29 cellular contexts compared by ENCODE assay signal in the genomic region with DNA sequence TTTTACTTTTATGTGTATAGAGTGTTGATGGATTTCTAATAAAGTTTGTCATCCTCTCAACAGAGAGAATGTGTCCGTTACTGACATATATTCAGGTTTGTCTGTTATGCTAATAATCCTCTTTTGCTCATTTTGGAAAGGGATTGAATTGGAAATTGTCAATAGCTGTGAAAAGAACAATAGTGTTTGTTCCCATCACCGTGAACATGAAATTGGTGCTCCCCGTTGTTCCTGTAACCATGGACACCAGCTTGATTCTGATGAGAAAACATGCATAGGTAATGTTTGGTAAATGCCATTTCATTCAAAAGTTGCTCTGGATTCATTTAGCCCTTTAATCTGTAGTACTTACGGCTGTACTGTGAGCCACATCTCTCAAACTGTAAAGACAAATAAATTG.
"Had no signal": no experiment of that assay in that cellular context is flagged by ENCODE, and none has a peak within 500 bp of the region (broad histone marks: within the 10 kb centered on the region; RNA-seq: fewer than 3 reads in every experiment).

No MANE protein-coding gene starts in this region.

- H3K4me1 Mint-ChIP-seq: activated naive CD8-positive, alpha-beta T cell treated with anti-CD3 and anti-CD28 coated beads, Interleukin-2, amount 10 ng/mL, durations not matched to agents 7 days and 5 days; immature natural killer cell; naive thymus-derived CD8-positive, alpha-beta T cell had no signal

- H3K27ac Mint-ChIP-seq: activated naive CD8-positive, alpha-beta T cell treated with anti-CD3 and anti-CD28 coated beads, Interleukin-2, amount 10 ng/mL, durations not matched to agents 7 days and 5 days; activated T-helper 2 cell treated with anti-CD3 and anti-CD28 coated beads, Interferon-gamma antibody, Interleukin-2, Interleukin-4, amounts not matched to agents 10 μg/mL and 5 μg/mL and 100 μg/mL, durations not matched to agents 14 hours and 24 hours and 36 hours; dendritic cell treated with granulocyte-macrophage colony-stimulating factor and Interleukin-4, amounts not matched to agents 40 ng/mL and 50 ng/mL, for 4 days; immature natural killer cell; mesothelial cell of epicardium; naive thymus-derived CD8-positive, alpha-beta T cell; T-helper 1 cell treated with Interleukin-12 subunit alpha and Interleukin-12 subunit beta and Interleukin-4 antibody, amounts not matched to agents 30 μg/mL and 1 μg/mL, for 36 hours; WTC11 had no signal

- H3K27ac ChIP-seq: cardiac muscle cell, hepatocyte, left lung, pancreas, psoas muscle, right atrium auricular region, upper lobe of left lung had no signal

- H3K27me3 ChIP-seq: cardiac muscle cell, hepatocyte, left lung, right atrium auricular region, upper lobe of left lung had no signal

- ATAC-seq: activated T-cell treated with anti-CD3 and anti-CD28 coated beads, Interleukin-2, amount 50 U/mL, for 4 hours; left lung; naive thymus-derived CD8-positive, alpha-beta T cell; pancreas; psoas muscle; stimulated activated naive CD8-positive, alpha-beta T cell treated with anti-CD3 and anti-CD28 coated beads, Interleukin-15, Interleukin-2, amounts not matched to agents 100 U/mL and 50 U/mL, for 24 hours; WTC11 had no signal

- H3K4me3 ChIP-seq: cardiac muscle cell, hepatocyte, left lung, lung, pancreas, psoas muscle, right atrium auricular region, upper lobe of left lung had no signal

- H3K4me2 ChIP-seq: hepatocyte had no signal

- H3K9me3 ChIP-seq: left lung, pancreas, psoas muscle, right atrium auricular region, upper lobe of left lung had no signal

- DNase-seq: activated CD4-positive, alpha-beta T cell treated with anti-CD3 and anti-CD28 coated beads, Interleukin-2, amount 50 U/mL, for 4 hours; activated CD8-positive, alpha-beta memory T cell treated with anti-CD3 and anti-CD28 coated beads for 24 hours; activated CD8-positive, alpha-beta memory T cell treated with anti-CD3 and anti-CD28 coated beads, Interleukin-2, amount 50 U/mL, for 4 hours; activated naive CD4-positive, alpha-beta T cell treated with Interleukin-2 at 50 U/mL for 16 hours; activated naive CD8-positive, alpha-beta T cell treated with anti-CD3 and anti-CD28 coated beads, Interleukin-2, amount 10 ng/mL, durations not matched to agents 7 days and 5 days; activated T-cell treated with anti-CD3 and anti-CD28 coated beads, Interleukin-2, amount 50 U/mL, for 4 hours; amniotic stem cell; effector CD8-positive, alpha-beta T cell; foreskin melanocyte; glutamatergic neuron; immature natural killer cell; kidney glomerular epithelial cell; left lung; naive thymus-derived CD8-positive, alpha-beta T cell; pancreas; psoas muscle; stimulated activated CD4-positive, alpha-beta T cell treated with anti-CD3 and anti-CD28 coated beads, Interleukin-4, amount 100 ng/mL, for 24 hours; stimulated activated naive CD8-positive, alpha-beta T cell treated with anti-CD3 and anti-CD28 coated beads, Interleukin-15, Interleukin-2, amounts not matched to agents 100 U/mL and 50 U/mL, for 24 hours; T1000; upper lobe of left lung had no signal

- H3K36me3 ChIP-seq: cardiac muscle cell, left lung, pancreas, right atrium auricular region, upper lobe of left lung had no signal

- H3K4me3 Mint-ChIP-seq: activated naive CD8-positive, alpha-beta T cell treated with anti-CD3 and anti-CD28 coated beads, Interleukin-2, amount 10 ng/mL, durations not matched to agents 7 days and 5 days; activated T-cell treated with anti-CD3 and anti-CD28 coated beads, Interleukin-2, amount 50 U/mL, for 4 hours; dendritic cell treated with granulocyte-macrophage colony-stimulating factor and Interleukin-4, amounts not matched to agents 40 ng/mL and 50 ng/mL, for 4 days; immature natural killer cell; mesothelial cell of epicardium; naive thymus-derived CD8-positive, alpha-beta T cell; T-helper 1 cell treated with Interleukin-12 subunit alpha and Interleukin-12 subunit beta and Interleukin-4 antibody, amounts not matched to agents 30 μg/mL and 1 μg/mL, for 36 hours; WTC11 had no signal

- H3K27me3 Mint-ChIP-seq: activated naive CD8-positive, alpha-beta T cell treated with anti-CD3 and anti-CD28 coated beads, Interleukin-2, amount 10 ng/mL, durations not matched to agents 7 days and 5 days; dendritic cell treated with granulocyte-macrophage colony-stimulating factor and Interleukin-4, amounts not matched to agents 40 ng/mL and 50 ng/mL, for 4 days had no signal

- H3K9me3 Mint-ChIP-seq: activated naive CD8-positive, alpha-beta T cell treated with anti-CD3 and anti-CD28 coated beads, Interleukin-2, amount 10 ng/mL, durations not matched to agents 7 days and 5 days; activated T-cell treated with anti-CD3 and anti-CD28 coated beads, Interleukin-2, amount 50 U/mL, for 4 hours; activated T-helper 2 cell treated with anti-CD3 and anti-CD28 coated beads, Interferon-gamma antibody, Interleukin-2, Interleukin-4, amounts not matched to agents 10 μg/mL and 5 μg/mL and 100 μg/mL, durations not matched to agents 14 hours and 24 hours and 36 hours; dendritic cell treated with granulocyte-macrophage colony-stimulating factor and Interleukin-4, amounts not matched to agents 40 ng/mL and 50 ng/mL, for 4 days; mesothelial cell of epicardium; T-helper 1 cell treated with Interleukin-12 subunit alpha and Interleukin-12 subunit beta and Interleukin-4 antibody, amounts not matched to agents 30 μg/mL and 1 μg/mL, for 36 hours; WTC11 had no signal

- H3K4me1 ChIP-seq: left lung, pancreas, psoas muscle, right atrium auricular region, upper lobe of left lung had no signal

- H3K36me3 Mint-ChIP-seq: activated naive CD8-positive, alpha-beta T cell treated with anti-CD3 and anti-CD28 coated beads, Interleukin-2, amount 10 ng/mL, durations not matched to agents 7 days and 5 days; immature natural killer cell; naive thymus-derived CD8-positive, alpha-beta T cell; WTC11 had no signal
